27 cellular contexts compared by ENCODE assay signal in genomic region chr18:60189840-60190239, GRCh38.
"Had no signal": no experiment of that assay in that cellular context is flagged by ENCODE, and none has a peak within 500 bp of the region (broad histone marks: within the 10 kb centered on the region; RNA-seq: fewer than 3 reads in every experiment).

No MANE protein-coding gene starts in this region.

- H3K27me3 ChIP-seq: left lung, pancreas, stomach, testis, thyroid gland, transverse colon, upper lobe of left lung, vagina had no signal

- H3K27ac ChIP-seq: left lung, pancreas, prostate gland, stomach, testis, thyroid gland, transverse colon, upper lobe of left lung, vagina had no signal

- H3K9me3 ChIP-seq: left lung, mucosa of descending colon, pancreas, prostate gland, stomach, testis, thyroid gland, transverse colon, upper lobe of left lung, vagina had no signal

- H3K4me1 ChIP-seq: left lung, pancreas, prostate gland, thyroid gland, transverse colon, upper lobe of left lung, vagina had no signal

- ATAC-seq: left colon; left lung; mucosa of descending colon; naive thymus-derived CD4-positive, alpha-beta T cell; natural killer cell treated with Interleukin-12 subunit alpha and Interleukin-12 subunit beta and Interleukin-15 and Interleukin-18, amount 100 ng/mL, for 72 hours; pancreas; right cardiac atrium; stimulated activated naive B cell treated with anti-CD40 and anti-IgM and Interleukin-4, amounts not matched to agents 10 μg/mL and 1 μg/mL and 100 μg/mL, for 72 hours; stimulated activated naive CD8-positive, alpha-beta T cell treated with anti-CD3 and anti-CD28 coated beads, Interleukin-15, Interleukin-2, amounts not matched to agents 100 U/mL and 50 U/mL, for 24 hours had no signal

- DNase-seq: hypothalamus; immature natural killer cell; kidney; left colon; mesendoderm; mucosa of descending colon; naive thymus-derived CD4-positive, alpha-beta T cell; nucleus accumbens; pancreas; posterior cingulate gyrus; right cardiac atrium; stimulated activated CD4-positive, alpha-beta T cell treated with anti-CD3 and anti-CD28 coated beads, Interleukin-1b, Interleukin-23, amount 100 ng/mL, for 48 hours; stimulated activated CD4-positive, alpha-beta T cell treated with anti-CD3 and anti-CD28 coated beads, Interleukin-2, amount 100 ng/mL, for 48 hours; stimulated activated CD4-positive, alpha-beta T cell treated with anti-CD3 and anti-CD28 coated beads, Interleukin-4, amount 100 ng/mL, for 4 hours; stimulated activated naive B cell treated with anti-CD40 and anti-IgM and Interleukin-4, amounts not matched to agents 10 μg/mL and 1 μg/mL and 100 μg/mL, for 72 hours; stimulated activated naive CD8-positive, alpha-beta T cell treated with anti-CD3 and anti-CD28 coated beads, Interleukin-15, Interleukin-2, amounts not matched to agents 100 U/mL and 50 U/mL, for 24 hours; stomach; testis; thyroid gland; transverse colon had no signal

- H3K36me3 ChIP-seq: left lung, pancreas, prostate gland, stomach, thyroid gland, transverse colon, upper lobe of left lung, vagina had no signal

- H3K4me3 ChIP-seq: left lung, lung, mucosa of descending colon, pancreas, prostate gland, smooth muscle cell, stomach, testis, thyroid gland, transverse colon, upper lobe of left lung, vagina had no signal

- H3K4me2 ChIP-seq: smooth muscle cell had no signal
